ENCODE assay signal across 1 cellular context in genomic region chr9:36562801-36563200, GRCh38. TPM values are rescaled to one million over a fixed set of nuclear protein-coding genes. Genes with fewer than 3 reads are reported as not detected.
"Had no signal": no experiment of that assay in that cellular context is flagged by ENCODE, and none has a peak within 500 bp of the region (broad histone marks: within the 10 kb centered on the region; RNA-seq: fewer than 3 reads in every experiment).

No MANE protein-coding gene starts in this region.

RNA-seq across cellular contexts. Expression of gene MELK, which starts 9.9 kb away (rescaled TPM):
- polyA plus RNA-seq: IgD-negative memory B cell had no signal
